In genomic region chr2:11655495-11655894, GRCh38 we compare ENCODE assay signal across 1 cellular context.
TF ChIP-seq lines count a peak whose summit lies in the region.

No MANE protein-coding gene starts in this region.

TF ChIP-seq in HEK293, 187 proteins besides CTCF, POLR2A, EP300 and RAD21 (continued from another document):
- TF ChIP-seq BCL6B (tag by site-specific recombination; IDR thresholded peaks at IDR 0.05) (0 out of 2 replicates have a peak, but pooled peaks have one; percentile 43), SALL2 (tag by site-specific recombination; IDR thresholded peaks at IDR 0.05; ENCODE audit: borderline replicate concordance) (no peak), SP3 (tag by site-specific recombination; IDR thresholded peaks at IDR 0.05) (no peak), PRDM6 (tag by site-specific recombination; IDR thresholded peaks at IDR 0.05) (peak; percentile 89), OSR2 (tag by site-specific recombination; IDR thresholded peaks at IDR 0.05) (peak; percentile 94), ZBTB17 (tag by site-specific recombination; IDR thresholded peaks at IDR 0.05) (0 out of 2 replicates have a peak, but pooled peaks have one; percentile 14), ZNF76 (tag by site-specific recombination; IDR thresholded peaks at IDR 0.05; ENCODE audit: borderline replicate concordance, low read depth) (no peak), TRIM28 (IDR thresholded peaks at IDR 0.05; ENCODE audit: borderline replicate concordance, low read length) (0 out of 2 replicates have a peak, but pooled peaks have one; percentile 36), ZNF146 (tag by site-specific recombination; IDR thresholded peaks at IDR 0.05) (no peak), GFI1B (tag by site-specific recombination; IDR thresholded peaks at IDR 0.05) (no peak), ZXDB (tag by site-specific recombination; IDR thresholded peaks at IDR 0.05) (0 out of 2 replicates have a peak, but pooled peaks have one; percentile 16), FEZF1 (tag by site-specific recombination; IDR thresholded peaks at IDR 0.05) (peak; percentile 83), WT1 (tag by site-specific recombination; IDR thresholded peaks at IDR 0.05) (no peak), ZNF18 (tag by site-specific recombination; IDR thresholded peaks at IDR 0.05) (0 out of 2 replicates have a peak, but pooled peaks have one; percentile 53), ZBTB49 (tag by site-specific recombination; IDR thresholded peaks at IDR 0.05; ENCODE audit: low read depth) (no peak), PRDM4 (tag by site-specific recombination; IDR thresholded peaks at IDR 0.05) (0 out of 2 replicates have a peak, but pooled peaks have one; percentile 9)
